ENCODE assay signal across 1 cellular context in genomic region chr6:143727035-143727434, GRCh38.
TF ChIP-seq lines count a peak whose summit lies in the region.

No MANE protein-coding gene starts in this region.

TF ChIP-seq in IMR-90, 13 proteins besides CTCF, POLR2A, EP300 and RAD21 (continued from another document):
- TF ChIP-seq NFE2L2 (IDR thresholded peaks at IDR 0.05; ENCODE audit: low read depth, low read length) = no peak
- no peak for TF ChIP-seq RFX5 (IDR thresholded peaks at IDR 0.05; ENCODE audit: low read depth, low read length)
- TF ChIP-seq MAZ (IDR thresholded peaks at IDR 0.05; ENCODE audit: borderline replicate concordance, low read depth, low read length) = no peak
- TF ChIP-seq FOS (IDR thresholded peaks at IDR 0.05; ENCODE audit: low read depth, low read length) = no peak
- TF ChIP-seq RCOR1 (IDR thresholded peaks at IDR 0.05; ENCODE audit: insufficient replicate concordance, low read length) = no peak
- no peak for TF ChIP-seq CEBPB (IDR thresholded peaks at IDR 0.05; ENCODE audit: low read depth, low read length)
- TF ChIP-seq SMC3 (IDR thresholded peaks at IDR 0.05; ENCODE audit: low read depth, low read length) = no peak
- TF ChIP-seq BHLHE40 (IDR thresholded peaks at IDR 0.05; ENCODE audit: low read depth, low read length) = no peak
- TF ChIP-seq ELK1 (IDR thresholded peaks at IDR 0.05; ENCODE audit: borderline replicate concordance, low read depth, low read length) = no peak
